ENCODE assay signal across 11 cellular contexts in the genomic region with DNA sequence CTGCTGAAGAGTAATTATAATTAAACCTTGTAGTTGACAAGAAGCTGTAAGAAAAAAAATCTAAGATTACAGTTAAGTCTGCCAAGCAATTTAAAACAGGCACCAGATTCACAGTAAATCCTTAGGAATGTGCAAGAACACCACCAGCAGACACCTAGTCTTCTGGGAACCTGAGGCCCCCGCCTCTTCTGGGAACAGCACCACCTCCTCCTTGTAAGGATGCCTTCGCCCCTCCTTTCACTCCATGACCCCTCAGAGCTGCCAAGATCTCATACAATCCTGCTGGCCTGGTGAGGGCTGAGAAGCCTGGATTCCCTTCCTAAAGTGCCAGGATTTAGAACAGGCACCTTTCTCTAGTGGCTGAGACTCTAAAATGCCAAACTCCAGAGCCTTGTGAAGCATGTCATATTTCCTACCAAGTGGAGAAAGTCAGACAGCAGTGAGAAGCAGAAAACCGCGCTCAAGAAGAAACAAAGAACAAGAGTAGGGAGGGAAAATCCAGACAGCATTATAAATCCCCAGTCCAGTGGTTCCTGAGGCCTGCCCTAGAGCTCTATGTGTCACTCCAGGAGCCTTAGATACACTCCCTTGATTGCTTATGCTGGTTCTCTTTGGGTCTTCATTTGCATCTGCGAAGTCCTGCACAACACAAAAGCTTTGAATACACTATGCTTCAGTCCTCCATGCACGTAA.
DNase-seq lines count a peak whose midpoint lies in the region; ATAC-seq and TF ChIP-seq lines count a peak whose summit lies in the region.
"Had no signal": no experiment of that assay in that cellular context is flagged by ENCODE, and none has a peak within 500 bp of the region (broad histone marks: within the 10 kb centered on the region; RNA-seq: fewer than 3 reads in every experiment).

No MANE protein-coding gene starts in this region.

- in situ Hi-C loops in astrocyte of the spinal cord (cut with HindIII; ENCODE audit: low sequenced_read_pairs) = no loop called here

- TF ChIP-seq CTCF in astrocyte of the spinal cord (IDR thresholded peaks at IDR 0.05; ENCODE audit: low read depth, low read length) = no peak

- no peaks in the 10 kb centered on the region for H3K27me3 ChIP-seq in H7 (ENCODE audit: control insufficient read depth, insufficient read depth, low read length)
- H3K27me3 ChIP-seq: colonic mucosa had no signal

- ATAC-seq in stimulated activated memory B cell treated with anti-CD40 and anti-IgM and Interleukin-4, amounts not matched to agents 10 μg/mL and 1 μg/mL and 100 μg/mL, for 72 hours = no peak
- no peak for ATAC-seq in HG02884 (IDR thresholded peaks at IDR 0.05; ENCODE audit: unreplicated experiment)

- peaks cover 8% of the 10 kb centered on the region for H3K36me3 Mint-ChIP-seq in stimulated activated memory B cell treated with anti-CD40 and anti-IgM and Interleukin-4, amounts not matched to agents 10 μg/mL and 1 μg/mL and 100 μg/mL, for 72 hours

- H3K4me3 Mint-ChIP-seq in stimulated activated memory B cell treated with anti-CD40 and anti-IgM and Interleukin-4, amounts not matched to agents 10 μg/mL and 1 μg/mL and 100 μg/mL, for 72 hours = no peak overlapping the region
- H3K4me3 Mint-ChIP-seq: activated naive CD4-positive, alpha-beta T cell treated with anti-CD3 and anti-CD28 coated beads for 36 hours had no signal

- DNase-seq in M059J (ENCODE audit: low read depth) (peak; percentile 65), astrocyte of the spinal cord (ENCODE audit: low read depth, low spot score) (peak; percentile 82), islet precursor cell (peak; percentile 64), H7 (no peak), NCI-H524 (lab: John Stamatoyannopoulos, UW) (no peak)
- DNase-seq: activated CD8-positive, alpha-beta memory T cell treated with anti-CD3 and anti-CD28 coated beads for 24 hours; activated naive CD4-positive, alpha-beta T cell treated with anti-CD3 and anti-CD28 coated beads for 36 hours; colonic mucosa; NCI-H524 treated with DMSO at 0.1 percent for 48 hours had no signal

- no peaks in the 10 kb centered on the region for H3K9me3 Mint-ChIP-seq in stimulated activated memory B cell treated with anti-CD40 and anti-IgM and Interleukin-4, amounts not matched to agents 10 μg/mL and 1 μg/mL and 100 μg/mL, for 72 hours
- H3K9me3 Mint-ChIP-seq: activated naive CD4-positive, alpha-beta T cell treated with anti-CD3 and anti-CD28 coated beads for 36 hours had no signal

- peaks cover 27% of the 10 kb centered on the region for H3K4me1 Mint-ChIP-seq in stimulated activated memory B cell treated with anti-CD40 and anti-IgM and Interleukin-4, amounts not matched to agents 10 μg/mL and 1 μg/mL and 100 μg/mL, for 72 hours

- peak overlapping the region; percentile 30 for H3K27ac Mint-ChIP-seq in stimulated activated memory B cell treated with anti-CD40 and anti-IgM and Interleukin-4, amounts not matched to agents 10 μg/mL and 1 μg/mL and 100 μg/mL, for 72 hours
- H3K27ac Mint-ChIP-seq: activated naive CD4-positive, alpha-beta T cell treated with anti-CD3 and anti-CD28 coated beads for 36 hours had no signal

- no peak overlapping the region for H3K4me3 ChIP-seq in astrocyte of the spinal cord (ENCODE audit: low read depth, low read length)
- H3K4me3 ChIP-seq in H7 (ENCODE audit: insufficient read depth, low read depth, low read length) = no peak overlapping the region
- H3K4me3 ChIP-seq: colonic mucosa had no signal

- H3K27me3 Mint-ChIP-seq in stimulated activated memory B cell treated with anti-CD40 and anti-IgM and Interleukin-4, amounts not matched to agents 10 μg/mL and 1 μg/mL and 100 μg/mL, for 72 hours = no peaks in the 10 kb centered on the region

- H3K36me3 ChIP-seq in H7 (replicated peaks; ENCODE audit: control insufficient read depth, insufficient read depth, low read length) = no peaks in the 10 kb centered on the region
- H3K36me3 ChIP-seq: colonic mucosa had no signal

Comparison
In these comparisons a context has a peak if more than half of its experiments do, and no peak if none do; other contexts are left out.
1. DNase-seq: peak in M059J (single experiment), astrocyte of the spinal cord (single experiment) and islet precursor cell (single experiment); none in H7 (single experiment) and NCI-H524 (0 of 2).